ENCODE assay signal across 27 cellular contexts in genomic region chr14:92663049-92663448, GRCh38.
DNase-seq lines count a peak whose midpoint lies in the region; ATAC-seq, FAIRE-seq and TF ChIP-seq lines count a peak whose summit lies in the region.
"Had no signal": no experiment of that assay in that cellular context is flagged by ENCODE, and none has a peak within 500 bp of the region (broad histone marks: within the 10 kb centered on the region; RNA-seq: fewer than 3 reads in every experiment).

No MANE protein-coding gene starts in this region.

- CTCF ChIA-PET in HEK293T (lab: Yijun Ruan, JAX), result no interaction called here

- H3K27ac Mint-ChIP-seq in activated naive CD8-positive, alpha-beta T cell treated with anti-CD3 and anti-CD28 coated beads, Interleukin-2, amount 50 U/mL, for 24 hours, result peak overlapping the region; percentile 69
- H3K27ac Mint-ChIP-seq in memory B cell, result peak overlapping the region; percentile 89
- H3K27ac Mint-ChIP-seq: activated CD8-positive, alpha-beta memory T cell treated with anti-CD3 and anti-CD28 coated beads, Interleukin-2, amount 10 ng/mL, durations not matched to agents 7 days and 5 days; activated naive CD4-positive, alpha-beta T cell treated with anti-CD3 and anti-CD28 coated beads for 36 hours; nephron; T-helper 2 cell treated with Interferon-gamma antibody and Interleukin-4, amounts not matched to agents 5 μg/mL and 100 μg/mL, for 36 hours had no signal

- H3K4me3 ChIP-seq in AG10803 (ENCODE audit: low read length), result no peak overlapping the region
- H3K4me3 ChIP-seq: A549, dorsolateral prefrontal cortex, PC-9, tibial artery had no signal

- DNase-seq in AG10803 (ENCODE audit: low read depth), result peak; percentile 26
- peak; percentile 44 for DNase-seq in ELR (ENCODE audit: low read depth)
- no peak for DNase-seq in activated naive CD8-positive, alpha-beta T cell treated with anti-CD3 and anti-CD28 coated beads, Interleukin-2, amount 50 U/mL, for 24 hours
- DNase-seq in memory B cell (ENCODE audit: low spot score in 2 of 2), result no peak
- no peak for DNase-seq in urothelium cell line (ENCODE audit: low spot score)
- DNase-seq in HUDEP-2 (lab: John Stamatoyannopoulos, UW; ENCODE audit: unreplicated experiment in 76 of 76), result no peak
- DNase-seq in HEK293T (ENCODE audit: extremely low spot score), result no peak
- no peak for DNase-seq in NCI-H1436 (lab: John Stamatoyannopoulos, UW)
- DNase-seq: activated CD4-positive, alpha-beta T cell treated with anti-CD3 and anti-CD28 coated beads for 48 hours; activated CD8-positive, alpha-beta memory T cell treated with anti-CD3 and anti-CD28 coated beads, Interleukin-2, amount 10 ng/mL, durations not matched to agents 7 days and 5 days; activated naive CD4-positive, alpha-beta T cell treated with anti-CD3 and anti-CD28 coated beads for 36 hours; aorta; BE2C; Calu3; dorsolateral prefrontal cortex; left ventricle myocardium superior; NCI-H1048; NCI-H187; NCI-H2171; NCI-H524; PC-9; Right ventricle myocardium superior; tibial artery had no signal

- peaks cover 85% of the 10 kb centered on the region for H3K36me3 Mint-ChIP-seq in activated naive CD8-positive, alpha-beta T cell treated with anti-CD3 and anti-CD28 coated beads, Interleukin-2, amount 50 U/mL, for 24 hours (ENCODE audit: low read depth)
- H3K36me3 Mint-ChIP-seq in memory B cell, result peaks cover 49% of the 10 kb centered on the region

- H3K4me3 Mint-ChIP-seq in activated naive CD8-positive, alpha-beta T cell treated with anti-CD3 and anti-CD28 coated beads, Interleukin-2, amount 50 U/mL, for 24 hours, result no peak overlapping the region
- no peak overlapping the region for H3K4me3 Mint-ChIP-seq in memory B cell
- H3K4me3 Mint-ChIP-seq: activated CD8-positive, alpha-beta memory T cell treated with anti-CD3 and anti-CD28 coated beads, Interleukin-2, amount 10 ng/mL, durations not matched to agents 7 days and 5 days; activated naive CD4-positive, alpha-beta T cell treated with anti-CD3 and anti-CD28 coated beads for 36 hours; nephron; T-helper 2 cell treated with Interferon-gamma antibody and Interleukin-4, amounts not matched to agents 5 μg/mL and 100 μg/mL, for 36 hours had no signal

- ATAC-seq in activated naive CD8-positive, alpha-beta T cell treated with anti-CD3 and anti-CD28 coated beads, Interleukin-2, amount 50 U/mL, for 24 hours, result no peak
- ATAC-seq in memory B cell (ENCODE audit: low read depth), result no peak
- ATAC-seq: A549; activated CD8-positive, alpha-beta memory T cell treated with anti-CD3 and anti-CD28 coated beads, Interleukin-2, amount 10 ng/mL, durations not matched to agents 7 days and 5 days; left ventricle myocardium superior had no signal

- peaks cover 91% of the 10 kb centered on the region for H3K4me1 Mint-ChIP-seq in activated naive CD8-positive, alpha-beta T cell treated with anti-CD3 and anti-CD28 coated beads, Interleukin-2, amount 50 U/mL, for 24 hours
- peaks cover 55% of the 10 kb centered on the region for H3K4me1 Mint-ChIP-seq in memory B cell
- H3K4me1 Mint-ChIP-seq: nephron had no signal

- POLR2A ChIA-PET in HEK293T (lab: Yijun Ruan, JAX), result no interaction called here

- no peak for TF ChIP-seq CTCF in AG10803 (conservative IDR thresholded peaks at IDR 0.05; ENCODE audit: low read length)

- no peak for FAIRE-seq in urothelium cell line (lab: Jason Lieb, UNC)
- FAIRE-seq: A549, islet of Langerhans had no signal

- no peaks in the 10 kb centered on the region for H3K27me3 Mint-ChIP-seq in activated naive CD8-positive, alpha-beta T cell treated with anti-CD3 and anti-CD28 coated beads, Interleukin-2, amount 50 U/mL, for 24 hours
- no peaks in the 10 kb centered on the region for H3K27me3 Mint-ChIP-seq in memory B cell
- H3K27me3 Mint-ChIP-seq: activated CD8-positive, alpha-beta memory T cell treated with anti-CD3 and anti-CD28 coated beads, Interleukin-2, amount 10 ng/mL, durations not matched to agents 7 days and 5 days had no signal

- H3K9me3 Mint-ChIP-seq in activated naive CD8-positive, alpha-beta T cell treated with anti-CD3 and anti-CD28 coated beads, Interleukin-2, amount 50 U/mL, for 24 hours, result no peaks in the 10 kb centered on the region
- no peaks in the 10 kb centered on the region for H3K9me3 Mint-ChIP-seq in memory B cell
- H3K9me3 Mint-ChIP-seq: activated naive CD4-positive, alpha-beta T cell treated with anti-CD3 and anti-CD28 coated beads for 36 hours; nephron; T-helper 2 cell treated with Interferon-gamma antibody and Interleukin-4, amounts not matched to agents 5 μg/mL and 100 μg/mL, for 36 hours had no signal

TF ChIP-seq in HEK293T, 16 proteins besides CTCF, POLR2A, EP300 and RAD21:
- TF ChIP-seq ZNF384 (IDR thresholded peaks at IDR 0.05) (no peak), NFRKB (IDR thresholded peaks at IDR 0.05) (no peak), SUZ12 (IDR thresholded peaks at IDR 0.05) (no peak), BHLHE40 (IDR thresholded peaks at IDR 0.05; ENCODE audit: borderline replicate concordance) (no peak), SP1 (IDR thresholded peaks at IDR 0.05) (no peak), LEF1 (IDR thresholded peaks at IDR 0.05; ENCODE audit: borderline replicate concordance) (no peak), ELF4 (IDR thresholded peaks at IDR 0.05) (no peak), L3MBTL2 (conservative IDR thresholded peaks at IDR 0.05) (no peak), FOXM1 (IDR thresholded peaks at IDR 0.05; ENCODE audit: borderline replicate concordance) (no peak), ARNT (IDR thresholded peaks at IDR 0.05) (no peak), TARDBP (IDR thresholded peaks at IDR 0.05) (no peak), FOXK2 (IDR thresholded peaks at IDR 0.05) (no peak), CTBP1 (IDR thresholded peaks at IDR 0.05; ENCODE audit: borderline replicate concordance) (no peak), PKNOX1 (IDR thresholded peaks at IDR 0.05) (no peak), HDGF (IDR thresholded peaks at IDR 0.05; ENCODE audit: borderline replicate concordance) (no peak)

Comparison
In these comparisons a context has a peak if more than half of its experiments do, and no peak if none do; other contexts are left out.
1. DNase-seq: peak in AG10803 (single experiment) and ELR (single experiment); none in activated naive CD8-positive, alpha-beta T cell treated with anti-CD3 and anti-CD28 coated beads, Interleukin-2, amount 50 U/mL, for 24 hours (single experiment), memory B cell (0 of 2), urothelium cell line (single experiment), HUDEP-2 (0 of 76), HEK293T (single experiment) and NCI-H1436 (single experiment).